In the genomic region with DNA sequence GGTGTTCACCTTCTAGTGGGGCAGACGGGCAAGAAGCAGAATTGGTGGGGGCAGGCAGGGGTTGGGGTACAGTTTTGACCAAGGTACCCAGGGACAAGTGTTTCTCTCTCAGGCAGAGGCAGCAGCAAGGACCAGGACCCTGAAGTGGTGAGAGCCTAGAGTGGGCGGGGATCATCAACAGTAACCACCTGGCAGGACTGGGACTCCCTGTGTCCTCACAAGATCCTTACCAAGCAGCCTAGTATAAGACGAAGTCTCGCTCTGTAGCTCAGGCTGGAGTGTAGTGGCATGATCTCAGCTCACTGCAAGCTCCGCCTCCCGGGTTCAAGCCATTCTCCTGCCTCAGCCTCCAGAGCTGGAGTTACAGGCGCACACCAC, we compare ENCODE assay signal across 9 cellular contexts. TPM values are rescaled to one million over a fixed set of nuclear protein-coding genes. Genes with fewer than 3 reads are reported as not detected.
DNase-seq lines count a peak whose midpoint lies in the region; ATAC-seq and TF ChIP-seq lines count a peak whose summit lies in the region.
"Had no signal": no experiment of that assay in that cellular context is flagged by ENCODE, and none has a peak within 500 bp of the region (broad histone marks: within the 10 kb centered on the region; RNA-seq: fewer than 3 reads in every experiment).

No MANE protein-coding gene starts in this region.

- H3K36me3 Mint-ChIP-seq in CD4-positive, alpha-beta memory T cell = peaks cover 16 to 29% of the 10 kb centered on the region in 2 donors
- H3K36me3 Mint-ChIP-seq in natural killer cell treated with Interleukin-12 subunit alpha and Interleukin-12 subunit beta and Interleukin-15 and Interleukin-18, amount 100 ng/mL, for 72 hours = no peaks in the 10 kb centered on the region

- H3K9ac ChIP-seq in KMS-11 = no peak overlapping the region; the same call in 1 of the 2 replicates

- TF ChIP-seq POLR2A in uterus (IDR thresholded peaks at IDR 0.05) = no peak

- H3K9me3 ChIP-seq in CD4-positive, alpha-beta memory T cell (ENCODE audit: control insufficient read depth in 1 of 2, low read length in 2 of 2) = no peaks in the 10 kb centered on the region
- no peaks in the 10 kb centered on the region for H3K9me3 ChIP-seq in uterus

- no peak for ATAC-seq in natural killer cell treated with Interleukin-12 subunit alpha and Interleukin-12 subunit beta and Interleukin-15 and Interleukin-18, amount 100 ng/mL, for 72 hours

- peak overlapping the region; percentile 93 to 98 (median 95) for H3K27ac Mint-ChIP-seq in CD4-positive, alpha-beta memory T cell
- H3K27ac Mint-ChIP-seq in natural killer cell treated with Interleukin-12 subunit alpha and Interleukin-12 subunit beta and Interleukin-15 and Interleukin-18, amount 100 ng/mL, for 72 hours = peak overlapping the region; percentile 94 to 96

- CTCF ChIA-PET in CD4-positive, alpha-beta memory T cell (lab: Charles Lee; ENCODE audit: partially characterized antibody) = no interaction called here

- intact Hi-C loops in CD4-positive, alpha-beta memory T cell (cut with micrococcal nuclease) = no loop called here
- intact Hi-C loops in uterus (cut with DNase I; ENCODE audit: low total_unique reads) = no loop called here

- peaks cover 16% of the 10 kb centered on the region for H3K36me3 ChIP-seq in CD4-positive, alpha-beta memory T cell (ENCODE audit: insufficient read depth, low read length)
- H3K36me3 ChIP-seq in KMS-11 (ENCODE audit: insufficient read depth) = peaks cover under 1% of the 10 kb centered on the region; the same call in 1 of the 2 replicates
- H3K36me3 ChIP-seq in uterus = no peaks in the 10 kb centered on the region

- H3K4me3 Mint-ChIP-seq in CD4-positive, alpha-beta memory T cell = peak overlapping the region in 7 of 8 donors; percentile 3 to 93 (median 63)
- peak overlapping the region; percentile 77 for H3K4me3 Mint-ChIP-seq in natural killer cell treated with Interleukin-12 subunit alpha and Interleukin-12 subunit beta and Interleukin-15 and Interleukin-18, amount 100 ng/mL, for 72 hours

- H3K4me3 ChIP-seq in CD4-positive, alpha-beta memory T cell (ENCODE audit: low read length in 2 of 2) = no peak overlapping the region
- H3K4me3 ChIP-seq in KMS-11 (IDR thresholded peaks at IDR 0.05; ENCODE audit: insufficient read depth, low read depth, low read length) (no peak overlapping the region), uterus (no peak overlapping the region)

- H3K27me3 Mint-ChIP-seq in CD4-positive, alpha-beta memory T cell = no peaks in the 10 kb centered on the region
- no peaks in the 10 kb centered on the region for H3K27me3 Mint-ChIP-seq in natural killer cell treated with Interleukin-12 subunit alpha and Interleukin-12 subunit beta and Interleukin-15 and Interleukin-18, amount 100 ng/mL, for 72 hours

- no peak for DNase-seq in CD4-positive, alpha-beta memory T cell
- DNase-seq in amniotic epithelial cell (ENCODE audit: low read depth) (peak; percentile 17), uterus (no peak), NCI-H526 treated with DMSO at 0.1 percent for 48 hours (lab: John Stamatoyannopoulos, UW) (no peak), kidney tubule cell (ENCODE audit: low spot score) (no peak), NCI-H69 (lab: John Stamatoyannopoulos, UW) (no peak)
- DNase-seq in natural killer cell treated with Interleukin-12 subunit alpha and Interleukin-12 subunit beta and Interleukin-15 and Interleukin-18, amount 100 ng/mL, for 72 hours (ENCODE audit: low spot score) = no peak
- DNase-seq: stimulated activated CD4-positive, alpha-beta T cell treated with anti-CD3 and anti-CD28 coated beads, Interleukin-4, amount 100 ng/mL, for 24 hours had no signal

- POLR2A ChIA-PET in CD4-positive, alpha-beta memory T cell (lab: Charles Lee; ENCODE audit: partially characterized antibody) = interaction anchor here (2.0 to 2.1 kb wide), 2 partner anchors 23 to 127 kb away, joined by 4 to 8 read pairs; no protein-coding TSS in a partner anchor

- peak overlapping the region; percentile 78 for H3K27ac ChIP-seq in CD4-positive, alpha-beta memory T cell (ENCODE audit: low read depth, low read length)
- H3K27ac ChIP-seq in KMS-11 (peak overlapping the region; percentile 93; the same call in 1 of the 2 replicates), uterus (no peak overlapping the region)

- H3K27me3 ChIP-seq in CD4-positive, alpha-beta memory T cell (ENCODE audit: insufficient read depth, low read length) = no peaks in the 10 kb centered on the region
- H3K27me3 ChIP-seq in KMS-11 (ENCODE audit: insufficient read depth, low read depth) (no peaks in the 10 kb centered on the region), uterus (no peaks in the 10 kb centered on the region)

- TF ChIP-seq CTCF in KMS-11 (conservative IDR thresholded peaks at IDR 0.05; ENCODE audit: low read depth, low read length) (no peak), uterus (IDR thresholded peaks at IDR 0.05) (no peak)

- H3K4me1 ChIP-seq in CD4-positive, alpha-beta memory T cell (ENCODE audit: insufficient read depth, low read length) = peaks cover 63% of the 10 kb centered on the region
- peaks cover 54% of the 10 kb centered on the region for H3K4me1 ChIP-seq in KMS-11 (ENCODE audit: low read depth, poor library complexity, severe bottlenecking)
- peaks cover 0 to 18% of the 10 kb centered on the region in 2 donors for H3K4me1 ChIP-seq in uterus

- H4K20me1 ChIP-seq in KMS-11 (ENCODE audit: insufficient read depth) = no peaks in the 10 kb centered on the region

- peaks cover 38 to 58% (median 48%) of the 10 kb centered on the region in 4 donors for H3K4me1 Mint-ChIP-seq in CD4-positive, alpha-beta memory T cell
- peaks cover 40 to 45% of the 10 kb centered on the region in 2 donors for H3K4me1 Mint-ChIP-seq in natural killer cell treated with Interleukin-12 subunit alpha and Interleukin-12 subunit beta and Interleukin-15 and Interleukin-18, amount 100 ng/mL, for 72 hours (ENCODE audit: low read depth in 2 of 2)

- peaks cover 16% of the 10 kb centered on the region for H3K79me2 ChIP-seq in KMS-11 (ENCODE audit: insufficient read depth, low read depth)

- H3K4me2 ChIP-seq in KMS-11 = peak overlapping the region; percentile 94; the same call in 1 of the 2 replicates

- H3K9me3 Mint-ChIP-seq in CD4-positive, alpha-beta memory T cell = peaks cover 0 to 3% (median 0%) of the 10 kb centered on the region in 8 donors
- no peaks in the 10 kb centered on the region for H3K9me3 Mint-ChIP-seq in natural killer cell treated with Interleukin-12 subunit alpha and Interleukin-12 subunit beta and Interleukin-15 and Interleukin-18, amount 100 ng/mL, for 72 hours

- no peak overlapping the region for H2AFZ ChIP-seq in KMS-11 (ENCODE audit: low read depth)

RNA-seq across cellular contexts. Expression of gene NADK, which starts 3.2 kb away (rescaled TPM):
- 10 to 100 TPM; 48.9 to 56.0 TPM for total RNA-seq in CD4-positive, alpha-beta memory T cell
- 10 to 100 TPM; 21.0 to 28.1 TPM for polyA plus RNA-seq in CD4-positive, alpha-beta memory T cell
- total RNA-seq in natural killer cell treated with Interleukin-12 subunit alpha and Interleukin-12 subunit beta and Interleukin-15 and Interleukin-18, amount 100 ng/mL, for 72 hours = 100 to 1,000 TPM in 1 of 2 donors, 10 to 100 TPM in 1; 89.1 to 145 TPM
- 10 to 100 TPM; 40.1 to 76.9 (median 51.8) TPM for total RNA-seq in uterus

RNA-seq across cellular contexts. Expression of gene CDK11A, which starts 57.4 kb away (rescaled TPM):
- total RNA-seq in CD4-positive, alpha-beta memory T cell = 100 to 1,000 TPM; 148 to 162 TPM
- polyA plus RNA-seq in CD4-positive, alpha-beta memory T cell = 10 to 100 TPM in 1 of 2 donors, 1 to 10 TPM in 1; 7.2 to 24.0 TPM
- total RNA-seq in natural killer cell treated with Interleukin-12 subunit alpha and Interleukin-12 subunit beta and Interleukin-15 and Interleukin-18, amount 100 ng/mL, for 72 hours = 100 to 1,000 TPM in 1 of 2 donors, 10 to 100 TPM in 1; 75.9 to 129 TPM
- 10 to 100 TPM in 2 of 4 donors, 1 to 10 TPM in 2; 1.8 to 60.0 (median 7.5) TPM for total RNA-seq in uterus

Comparison
In these comparisons a context has a peak if more than half of its experiments do, and no peak if none do; other contexts are left out.
1. H3K27ac ChIP-seq: peak in CD4-positive, alpha-beta memory T cell (single experiment) and KMS-11 (single experiment); none in uterus (0 of 2).